In the genomic region with DNA sequence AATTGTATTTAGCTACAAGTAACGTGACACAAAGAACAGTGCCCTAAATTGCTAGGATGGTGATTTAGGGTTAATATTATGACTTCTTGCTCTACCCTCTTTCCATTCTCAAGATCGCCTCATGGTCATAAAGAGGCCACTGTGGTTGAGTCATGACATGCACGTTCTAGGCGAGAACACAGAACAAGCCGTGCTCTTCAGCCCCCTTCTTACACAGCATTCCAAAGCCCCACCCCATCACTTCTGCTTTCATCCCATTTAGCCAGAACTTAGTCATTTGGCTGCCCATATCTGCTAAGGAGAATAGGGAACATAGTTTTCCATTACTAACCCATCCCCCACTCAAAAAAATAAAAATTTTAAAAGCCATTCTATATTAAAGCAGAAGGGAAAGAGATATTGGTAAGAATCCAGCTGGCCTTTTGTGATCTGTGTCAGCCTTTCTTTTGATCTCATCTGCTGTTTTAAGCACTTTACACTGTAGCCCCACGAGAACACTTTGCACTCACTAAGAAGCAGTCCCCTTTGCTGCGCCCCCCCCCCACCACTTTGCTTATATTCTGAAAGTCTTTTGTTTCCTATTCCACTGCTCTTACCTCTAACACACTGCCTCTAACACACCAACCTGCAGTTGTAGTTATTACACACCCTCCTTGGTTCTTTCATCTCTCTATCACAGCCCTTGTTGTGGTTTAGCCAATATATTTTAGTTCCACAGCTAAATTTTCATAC, we compare ENCODE assay signal across 14 cellular contexts. TPM values are rescaled to one million over a fixed set of nuclear protein-coding genes. Genes with fewer than 3 reads are reported as not detected.
DNase-seq lines count a peak whose midpoint lies in the region; FAIRE-seq and TF ChIP-seq lines count a peak whose summit lies in the region.
"Had no signal": no experiment of that assay in that cellular context is flagged by ENCODE, and none has a peak within 500 bp of the region (broad histone marks: within the 10 kb centered on the region; RNA-seq: fewer than 3 reads in every experiment).

No MANE protein-coding gene starts in this region.

- no peaks in the 10 kb centered on the region for H3K9me1 ChIP-seq in keratinocyte (ENCODE audit: control insufficient read depth, extremely low read depth, insufficient read depth, low read length)

- no peaks in the 10 kb centered on the region for H4K20me1 ChIP-seq in GM23248 (ENCODE audit: insufficient read depth)
- H4K20me1 ChIP-seq in keratinocyte (ENCODE audit: control insufficient read depth, extremely low read depth, insufficient read depth, low read length), result no peaks in the 10 kb centered on the region

- H3K9me3 ChIP-seq in GM23248 (ENCODE audit: low read depth) (no peaks in the 10 kb centered on the region), adipocyte (ENCODE audit: control insufficient read depth, low read length) (no peaks in the 10 kb centered on the region), keratinocyte (ENCODE audit: control insufficient read depth, low read depth, low read length) (no peaks in the 10 kb centered on the region), skeletal muscle satellite cell (replicated peaks; ENCODE audit: low read length) (no peaks in the 10 kb centered on the region)
- H3K9me3 ChIP-seq: heart left ventricle had no signal

- H3K27ac ChIP-seq in GM23248, result no peak overlapping the region
- H3K27ac ChIP-seq in keratinocyte (ENCODE audit: control insufficient read depth, insufficient read depth, low read length), result no peak overlapping the region
- no peak overlapping the region for H3K27ac ChIP-seq in substantia nigra (ENCODE audit: low read depth, low read length, poor library complexity, severe bottlenecking)
- H3K27ac ChIP-seq: heart left ventricle had no signal

- WGBS in GM23248 (ENCODE audit: low coverage in 1 of 2, low lambda C conversion rate in 2 of 2, missing lambda C conversion rate in 2 of 2), 2 experiments, result 13 to 16% methylated on average over 7 of the region's 7 CpGs

- no peaks in the 10 kb centered on the region for H3F3A ChIP-seq in GM23248 (ENCODE audit: insufficient read depth)

- H3K4me3 ChIP-seq in GM23248 (no peak overlapping the region), adipocyte (ENCODE audit: low read length) (peak overlapping the region; percentile 46), keratinocyte (ENCODE audit: control insufficient read depth in 2 of 3, extremely low read depth in 1 of 3, insufficient read depth in 2 of 3, low read depth in 1 of 3, low read length in 3 of 3) (no peak overlapping the region), skeletal muscle satellite cell (ENCODE audit: low read length) (no peak overlapping the region)
- H3K4me3 ChIP-seq: heart left ventricle had no signal

- H2AFZ ChIP-seq in GM23248 (no peak overlapping the region), keratinocyte (ENCODE audit: control insufficient read depth, low read length) (no peak overlapping the region)

- H3K9ac ChIP-seq in GM23248 (no peak overlapping the region), adipocyte (ENCODE audit: low read length) (no peak overlapping the region), keratinocyte (ENCODE audit: control insufficient read depth, extremely low read depth, insufficient read depth, low read length) (no peak overlapping the region), skeletal muscle satellite cell (ENCODE audit: low read depth, low read length) (no peak overlapping the region)

- TF ChIP-seq CTCF in keratinocyte (optimal IDR thresholded peaks at IDR 0.05 in 1 of 3, IDR thresholded peaks at IDR 0.05 in 1 of 3, conservative IDR thresholded peaks at IDR 0.05 in 1 of 3; ENCODE audit: extremely low read depth in 1 of 3, insufficient read depth in 2 of 3, low read length in 3 of 3), result no peak

- dilution Hi-C loops in keratinocyte (cut with MboI; ENCODE audit: extremely low pct_ligation_motif_present, low sequenced_read_pairs), result no loop called here

- no peaks in the 10 kb centered on the region for H3K36me3 ChIP-seq in GM23248 (ENCODE audit: low read depth)
- H3K36me3 ChIP-seq in adipocyte (ENCODE audit: control insufficient read depth, insufficient read depth, low read length, severe bottlenecking), result no peaks in the 10 kb centered on the region
- no peaks in the 10 kb centered on the region for H3K36me3 ChIP-seq in keratinocyte (ENCODE audit: control insufficient read depth in 2 of 2, extremely low read depth in 1 of 2, insufficient read depth in 2 of 2, low read length in 2 of 2)
- no peaks in the 10 kb centered on the region for H3K36me3 ChIP-seq in skeletal muscle satellite cell (ENCODE audit: insufficient read depth, low read length)
- H3K36me3 ChIP-seq: heart left ventricle had no signal

- in situ Hi-C loops in GM23248 (cut with MboI), result no loop called here

- H3K4me1 ChIP-seq in GM23248 (ENCODE audit: insufficient read depth), result no peaks in the 10 kb centered on the region
- peaks cover 12% of the 10 kb centered on the region for H3K4me1 ChIP-seq in adipocyte (ENCODE audit: control insufficient read depth, insufficient read depth, low read length)
- peaks cover 10% of the 10 kb centered on the region for H3K4me1 ChIP-seq in keratinocyte (ENCODE audit: control insufficient read depth, extremely low read depth, insufficient read depth, low read length)
- H3K4me1 ChIP-seq in skeletal muscle satellite cell (ENCODE audit: control insufficient read depth, insufficient read depth, low read length), result peaks cover 11% of the 10 kb centered on the region

- DNase-seq in GM23248, result peak; percentile 16
- no peak for DNase-seq in adipocyte (ENCODE audit: low read depth)
- peak; percentile 30 for DNase-seq in keratinocyte (ENCODE audit: low read depth, low spot score)
- no peak for DNase-seq in iPS-NIHi7 (ENCODE audit: extremely low spot score)
- no peak for DNase-seq in NCI-H2107 (lab: John Stamatoyannopoulos, UW)
- no peak for DNase-seq in UCSD-AML1 (lab: John Stamatoyannopoulos, UW; ENCODE audit: unreplicated experiment)
- DNase-seq in substantia nigra (lab: John Stamatoyannopoulos, UW), result no peak
- DNase-seq: activated CD4-positive, alpha-beta T cell treated with anti-CD3 and anti-CD28 coated beads, Interleukin-2, amount 50 U/mL, for 48 hours; caudate nucleus; heart left ventricle; NCI-H1694 treated with DMSO at 0.1 percent for 48 hours; posterior cingulate gyrus; stimulated activated CD4-positive, alpha-beta T cell treated with anti-CD3 and anti-CD28 coated beads, Interleukin-1b, Interleukin-23, amount 100 ng/mL, for 48 hours had no signal

- no peaks in the 10 kb centered on the region for H3K9me2 ChIP-seq in GM23248 (ENCODE audit: insufficient read depth)

- no peaks in the 10 kb centered on the region for H3K79me2 ChIP-seq in GM23248 (ENCODE audit: insufficient read depth)
- H3K79me2 ChIP-seq in keratinocyte (ENCODE audit: control insufficient read depth, insufficient read depth, low read length), result no peaks in the 10 kb centered on the region

- FAIRE-seq in keratinocyte (lab: Jason Lieb, UNC), result no peak

- H3K4me2 ChIP-seq in GM23248 (ENCODE audit: unreplicated experiment) (no peak overlapping the region), keratinocyte (ENCODE audit: control insufficient read depth, extremely low read depth, insufficient read depth, low read depth, low read length) (peak overlapping the region; percentile 56), skeletal muscle satellite cell (ENCODE audit: low read length) (peak overlapping the region; percentile 10)

- no peaks in the 10 kb centered on the region for H3K27me3 ChIP-seq in GM23248 (replicated peaks; ENCODE audit: insufficient read depth)
- H3K27me3 ChIP-seq in adipocyte (replicated peaks; ENCODE audit: control insufficient read depth, insufficient read depth, low read length), result no peaks in the 10 kb centered on the region
- H3K27me3 ChIP-seq in keratinocyte (ENCODE audit: control insufficient read depth, extremely low read depth, insufficient read depth, low read length), result no peaks in the 10 kb centered on the region
- no peaks in the 10 kb centered on the region for H3K27me3 ChIP-seq in skeletal muscle satellite cell (ENCODE audit: control insufficient read depth, insufficient read depth, low read length)
- H3K27me3 ChIP-seq: heart left ventricle had no signal

RNA-seq across cellular contexts. Expression of a gene that starts 28.4 kb away (rescaled TPM):
- total RNA-seq in GM23248 (2014; rRNA removed; shearing (Covaris generic)), result not detected in 2 replicates
- polyA plus RNA-seq in GM23248 (2016; fragmentation: Nextera tagmentation; extraction: Ambion mirVana) (0.05 TPM in 1 of 2 replicates, not detected in the other), keratinocyte (0.19 to 0.76 TPM (median 0.46 TPM) in 3 replicates)
- polyA plus RNA-seq in keratinocyte (2011; ENCODE audit: low read depth), result 1.4 TPM
- 0.09 and 0.32 TPM in 2 replicates for polyA plus RNA-seq in keratinocyte (2011; cell fraction: cytosol; rRNA removed)
- polyA plus RNA-seq in keratinocyte (2011; cell fraction: nucleus; rRNA removed), result 0.85 and 1.5 TPM in 2 replicates
- 0.40 and 2.8 TPM in 2 replicates for polyA plus RNA-seq in keratinocyte (2012; ENCODE audit: low replicate concordance)
- polyA minus RNA-seq in keratinocyte, result 0.23 to 1.1 TPM (median 0.89 TPM) in 3 replicates
- not detected for polyA minus RNA-seq in keratinocyte (2011; cell fraction: cytosol; rRNA and poly(A)+ RNA removed)
- 0.31 and 0.42 TPM in 2 replicates for polyA minus RNA-seq in keratinocyte (2011; cell fraction: nucleus; rRNA and poly(A)+ RNA removed)
- total RNA-seq in skeletal muscle satellite cell (2012; rRNA removed), result 0.25 and 6.1 TPM in 2 replicates

Comparison
In these comparisons a context has a peak if more than half of its experiments do, and no peak if none do; other contexts are left out.
1. DNase-seq: peak in GM23248 (single experiment) and keratinocyte (single experiment); none in adipocyte (single experiment), iPS-NIHi7 (single experiment), NCI-H2107 (single experiment), UCSD-AML1 (single experiment) and substantia nigra (0 of 49).